Comparison of ENCODE assay signal across 24 cellular contexts in genomic region chrX:69264134-69264533, GRCh38.
"Had no signal": no experiment of that assay in that cellular context is flagged by ENCODE, and none has a peak within 500 bp of the region (broad histone marks: within the 10 kb centered on the region; RNA-seq: fewer than 3 reads in every experiment).

No MANE protein-coding gene starts in this region.

- ATAC-seq: foreskin keratinocyte; naive thymus-derived CD8-positive, alpha-beta T cell had no signal

- H3K4me1 Mint-ChIP-seq: naive thymus-derived CD8-positive, alpha-beta T cell had no signal

- H3K4me3 ChIP-seq: adrenal gland, ascending aorta, hepatocyte, left ventricle myocardium inferior, ovary, prostate gland, spleen, thoracic aorta, vagina had no signal

- H3K79me2 ChIP-seq: hepatocyte had no signal

- H3K9me3 ChIP-seq: adrenal gland, ascending aorta, left ventricle myocardium inferior, neutrophil, ovary, prostate gland, spleen, thoracic aorta, vagina had no signal

- H3K36me3 Mint-ChIP-seq: activated naive CD8-positive, alpha-beta T cell; mesothelial cell of epicardium; naive thymus-derived CD8-positive, alpha-beta T cell; type B pancreatic cell had no signal

- H3K9me3 Mint-ChIP-seq: dendritic cell treated with granulocyte-macrophage colony-stimulating factor and Interleukin-4, amounts not matched to agents 40 ng/mL and 50 ng/mL, for 4 days; naive thymus-derived CD8-positive, alpha-beta T cell; type B pancreatic cell had no signal

- H3K27ac ChIP-seq: adrenal gland, ascending aorta, brain microvascular endothelial cell, foreskin keratinocyte, hepatocyte, left ventricle myocardium inferior, neutrophil, ovary, prostate gland, spleen, thoracic aorta, vagina had no signal

- H3K27ac Mint-ChIP-seq: activated naive CD8-positive, alpha-beta T cell; dendritic cell treated with granulocyte-macrophage colony-stimulating factor and Interleukin-4, amounts not matched to agents 40 ng/mL and 50 ng/mL, for 4 days; mesothelial cell of epicardium; type B pancreatic cell had no signal

- DNase-seq: activated T-cell treated with anti-CD3 and anti-CD28 coated beads, Interleukin-2, amount 50 U/mL, for 1 hour; adrenal gland; brain microvascular endothelial cell; caudate nucleus; effector CD4-positive, alpha-beta T cell; foreskin keratinocyte; kidney glomerular epithelial cell; left ventricle myocardium inferior; naive thymus-derived CD8-positive, alpha-beta T cell; ovary; spleen; stimulated activated CD4-positive, alpha-beta T cell treated with anti-CD3 and anti-CD28 coated beads, Interleukin-4, amount 100 ng/mL, for 24 hours; stimulated activated naive CD4-positive, alpha-beta T cell treated with Interleukin-2 at 50 U/mL for 16 hours; T-helper 9 cell had no signal

- H3K36me3 ChIP-seq: adrenal gland, ascending aorta, brain microvascular endothelial cell, left ventricle myocardium inferior, neutrophil, ovary, prostate gland, spleen, thoracic aorta, vagina had no signal

- H3K27me3 ChIP-seq: ascending aorta, brain microvascular endothelial cell, foreskin keratinocyte, hepatocyte, ovary, vagina had no signal

- H2AFZ ChIP-seq: hepatocyte had no signal

- H3K4me3 Mint-ChIP-seq: activated naive CD8-positive, alpha-beta T cell; dendritic cell treated with granulocyte-macrophage colony-stimulating factor and Interleukin-4, amounts not matched to agents 40 ng/mL and 50 ng/mL, for 4 days; mesothelial cell of epicardium; naive thymus-derived CD8-positive, alpha-beta T cell; type B pancreatic cell had no signal

- H3K4me2 ChIP-seq: hepatocyte had no signal

- H3K4me1 ChIP-seq: adrenal gland, ascending aorta, foreskin keratinocyte, left ventricle myocardium inferior, prostate gland, spleen, vagina had no signal
